1 cellular context compared by ENCODE assay signal in the genomic region with DNA sequence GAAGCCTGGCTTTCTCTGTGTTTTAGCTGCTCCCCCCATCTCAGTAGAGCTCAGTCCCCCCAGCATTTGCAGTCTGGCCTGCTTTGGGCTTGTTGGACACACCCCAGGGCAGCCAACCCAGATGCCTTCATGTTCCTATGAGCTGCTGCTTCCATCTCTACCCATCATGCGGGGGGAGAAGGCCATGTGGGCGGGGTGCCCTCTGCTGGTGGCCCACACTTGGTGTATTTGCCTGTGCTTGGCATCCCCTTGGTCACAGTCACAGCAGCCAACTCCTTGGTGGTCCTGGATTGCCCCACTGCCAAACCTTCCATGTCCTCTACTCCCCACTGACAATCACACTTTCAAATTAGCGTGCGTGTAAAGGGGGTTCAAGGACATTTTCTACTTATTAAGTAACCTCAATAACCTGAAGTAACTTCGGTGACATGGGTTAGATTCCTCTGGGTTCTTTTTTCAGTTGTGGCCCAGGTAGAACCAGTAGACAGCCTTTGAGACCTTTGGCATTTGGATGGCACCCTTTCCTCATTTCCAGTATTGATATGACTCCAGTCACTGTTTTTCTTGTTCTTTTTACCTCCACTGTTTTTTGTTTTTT.
TF ChIP-seq lines count a peak whose summit lies in the region.

No MANE protein-coding gene starts in this region.

TF ChIP-seq in K562, 482 proteins besides CTCF, POLR2A, EP300 and RAD21 (continued from another document):
- TF ChIP-seq, protein P1, sequence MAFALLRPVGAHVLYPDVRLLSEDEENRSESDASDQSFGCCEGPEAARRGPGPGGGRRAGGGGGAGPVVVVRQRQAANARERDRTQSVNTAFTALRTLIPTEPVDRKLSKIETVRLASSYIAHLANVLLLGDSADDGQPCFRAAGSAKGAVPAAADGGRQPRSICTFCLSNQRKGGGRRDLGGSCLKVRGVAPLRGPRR (CRISPR knock-in tag; IDR thresholded peaks at IDR 0.05), result no peak
- no peak for TF ChIP-seq TOE1 (IDR thresholded peaks at IDR 0.05; ENCODE audit: borderline replicate concordance)
- TF ChIP-seq TOE1 (CRISPR knock-in tag; IDR thresholded peaks at IDR 0.05; ENCODE audit: borderline replicate concordance, low read depth), result no peak
- TF ChIP-seq KDM4B (IDR thresholded peaks at IDR 0.05; ENCODE audit: borderline replicate concordance in 2 of 2, low read depth in 1 of 2), result no peak
- TF ChIP-seq ZNF197 (CRISPR knock-in tag; IDR thresholded peaks at IDR 0.05; ENCODE audit: low read depth), result no peak
- no peak for TF ChIP-seq ZNF431 (CRISPR knock-in tag; IDR thresholded peaks at IDR 0.05)
- TF ChIP-seq RBM15 (IDR thresholded peaks at IDR 0.05; ENCODE audit: insufficient read depth, low read length), result no peak
- TF ChIP-seq ATF2 (CRISPR knock-in tag; IDR thresholded peaks at IDR 0.05), result no peak
- no peak for TF ChIP-seq RHOXF2B (CRISPR knock-in tag; conservative IDR thresholded peaks at IDR 0.05)
- TF ChIP-seq, protein P2, sequence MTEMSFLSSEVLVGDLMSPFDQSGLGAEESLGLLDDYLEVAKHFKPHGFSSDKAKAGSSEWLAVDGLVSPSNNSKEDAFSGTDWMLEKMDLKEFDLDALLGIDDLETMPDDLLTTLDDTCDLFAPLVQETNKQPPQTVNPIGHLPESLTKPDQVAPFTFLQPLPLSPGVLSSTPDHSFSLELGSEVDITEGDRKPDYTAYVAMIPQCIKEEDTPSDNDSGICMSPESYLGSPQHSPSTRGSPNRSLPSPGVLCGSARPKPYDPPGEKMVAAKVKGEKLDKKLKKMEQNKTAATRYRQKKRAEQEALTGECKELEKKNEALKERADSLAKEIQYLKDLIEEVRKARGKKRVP (CRISPR knock-in tag; IDR thresholded peaks at IDR 0.05), result no peak
- no peak for TF ChIP-seq TBL1XR1 (IDR thresholded peaks at IDR 0.05; ENCODE audit: low read length in 2 of 2)
- TF ChIP-seq TRIM24 (IDR thresholded peaks at IDR 0.05), result no peak
- no peak for TF ChIP-seq CCNT2 (IDR thresholded peaks at IDR 0.05; ENCODE audit: borderline replicate concordance, extremely low read depth, insufficient read length, low read depth, low read length)
- no peak for TF ChIP-seq ZNF764 (CRISPR knock-in tag; IDR thresholded peaks at IDR 0.05; ENCODE audit: low read depth)
- 0 out of 2 replicates have a peak, but pooled peaks have one; percentile 37 for TF ChIP-seq MYNN (IDR thresholded peaks at IDR 0.05)
- TF ChIP-seq MYNN (CRISPR knock-in tag; IDR thresholded peaks at IDR 0.05), result no peak
- TF ChIP-seq, protein P3, sequence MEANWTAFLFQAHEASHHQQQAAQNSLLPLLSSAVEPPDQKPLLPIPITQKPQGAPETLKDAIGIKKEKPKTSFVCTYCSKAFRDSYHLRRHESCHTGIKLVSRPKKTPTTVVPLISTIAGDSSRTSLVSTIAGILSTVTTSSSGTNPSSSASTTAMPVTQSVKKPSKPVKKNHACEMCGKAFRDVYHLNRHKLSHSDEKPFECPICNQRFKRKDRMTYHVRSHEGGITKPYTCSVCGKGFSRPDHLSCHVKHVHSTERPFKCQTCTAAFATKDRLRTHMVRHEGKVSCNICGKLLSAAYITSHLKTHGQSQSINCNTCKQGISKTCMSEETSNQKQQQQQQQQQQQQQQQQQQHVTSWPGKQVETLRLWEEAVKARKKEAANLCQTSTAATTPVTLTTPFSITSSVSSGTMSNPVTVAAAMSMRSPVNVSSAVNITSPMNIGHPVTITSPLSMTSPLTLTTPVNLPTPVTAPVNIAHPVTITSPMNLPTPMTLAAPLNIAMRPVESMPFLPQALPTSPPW (CRISPR knock-in tag; IDR thresholded peaks at IDR 0.05), result peak; percentile 66
- no peak for TF ChIP-seq ETV5 (CRISPR knock-in tag; IDR thresholded peaks at IDR 0.05; ENCODE audit: low read depth)
- TF ChIP-seq HES1 (IDR thresholded peaks at IDR 0.05; ENCODE audit: low read depth), result no peak
- no peak for TF ChIP-seq BACH1 (tag; IDR thresholded peaks at IDR 0.05)
- no peak for TF ChIP-seq FOXK2 (conservative IDR thresholded peaks at IDR 0.05 in 1 of 2, IDR thresholded peaks at IDR 0.05 in 1 of 2; ENCODE audit: low read depth in 2 of 2)
- no peak for TF ChIP-seq POLR3A (IDR thresholded peaks at IDR 0.05; ENCODE audit: borderline replicate concordance, extremely low read depth, insufficient read depth, insufficient read length)
- TF ChIP-seq KAT2B (IDR thresholded peaks at IDR 0.05; ENCODE audit: low read depth, low read length), result no peak
- TF ChIP-seq POLR3G (IDR thresholded peaks at IDR 0.05; ENCODE audit: extremely low read depth, insufficient read length, insufficient replicate concordance), result no peak
- TF ChIP-seq FUS (optimal IDR thresholded peaks at IDR 0.05; ENCODE audit: low read depth, low read length), result no peak
- TF ChIP-seq PURB (CRISPR knock-in tag; IDR thresholded peaks at IDR 0.05; ENCODE audit: low read depth), result no peak
- TF ChIP-seq, protein P4, sequence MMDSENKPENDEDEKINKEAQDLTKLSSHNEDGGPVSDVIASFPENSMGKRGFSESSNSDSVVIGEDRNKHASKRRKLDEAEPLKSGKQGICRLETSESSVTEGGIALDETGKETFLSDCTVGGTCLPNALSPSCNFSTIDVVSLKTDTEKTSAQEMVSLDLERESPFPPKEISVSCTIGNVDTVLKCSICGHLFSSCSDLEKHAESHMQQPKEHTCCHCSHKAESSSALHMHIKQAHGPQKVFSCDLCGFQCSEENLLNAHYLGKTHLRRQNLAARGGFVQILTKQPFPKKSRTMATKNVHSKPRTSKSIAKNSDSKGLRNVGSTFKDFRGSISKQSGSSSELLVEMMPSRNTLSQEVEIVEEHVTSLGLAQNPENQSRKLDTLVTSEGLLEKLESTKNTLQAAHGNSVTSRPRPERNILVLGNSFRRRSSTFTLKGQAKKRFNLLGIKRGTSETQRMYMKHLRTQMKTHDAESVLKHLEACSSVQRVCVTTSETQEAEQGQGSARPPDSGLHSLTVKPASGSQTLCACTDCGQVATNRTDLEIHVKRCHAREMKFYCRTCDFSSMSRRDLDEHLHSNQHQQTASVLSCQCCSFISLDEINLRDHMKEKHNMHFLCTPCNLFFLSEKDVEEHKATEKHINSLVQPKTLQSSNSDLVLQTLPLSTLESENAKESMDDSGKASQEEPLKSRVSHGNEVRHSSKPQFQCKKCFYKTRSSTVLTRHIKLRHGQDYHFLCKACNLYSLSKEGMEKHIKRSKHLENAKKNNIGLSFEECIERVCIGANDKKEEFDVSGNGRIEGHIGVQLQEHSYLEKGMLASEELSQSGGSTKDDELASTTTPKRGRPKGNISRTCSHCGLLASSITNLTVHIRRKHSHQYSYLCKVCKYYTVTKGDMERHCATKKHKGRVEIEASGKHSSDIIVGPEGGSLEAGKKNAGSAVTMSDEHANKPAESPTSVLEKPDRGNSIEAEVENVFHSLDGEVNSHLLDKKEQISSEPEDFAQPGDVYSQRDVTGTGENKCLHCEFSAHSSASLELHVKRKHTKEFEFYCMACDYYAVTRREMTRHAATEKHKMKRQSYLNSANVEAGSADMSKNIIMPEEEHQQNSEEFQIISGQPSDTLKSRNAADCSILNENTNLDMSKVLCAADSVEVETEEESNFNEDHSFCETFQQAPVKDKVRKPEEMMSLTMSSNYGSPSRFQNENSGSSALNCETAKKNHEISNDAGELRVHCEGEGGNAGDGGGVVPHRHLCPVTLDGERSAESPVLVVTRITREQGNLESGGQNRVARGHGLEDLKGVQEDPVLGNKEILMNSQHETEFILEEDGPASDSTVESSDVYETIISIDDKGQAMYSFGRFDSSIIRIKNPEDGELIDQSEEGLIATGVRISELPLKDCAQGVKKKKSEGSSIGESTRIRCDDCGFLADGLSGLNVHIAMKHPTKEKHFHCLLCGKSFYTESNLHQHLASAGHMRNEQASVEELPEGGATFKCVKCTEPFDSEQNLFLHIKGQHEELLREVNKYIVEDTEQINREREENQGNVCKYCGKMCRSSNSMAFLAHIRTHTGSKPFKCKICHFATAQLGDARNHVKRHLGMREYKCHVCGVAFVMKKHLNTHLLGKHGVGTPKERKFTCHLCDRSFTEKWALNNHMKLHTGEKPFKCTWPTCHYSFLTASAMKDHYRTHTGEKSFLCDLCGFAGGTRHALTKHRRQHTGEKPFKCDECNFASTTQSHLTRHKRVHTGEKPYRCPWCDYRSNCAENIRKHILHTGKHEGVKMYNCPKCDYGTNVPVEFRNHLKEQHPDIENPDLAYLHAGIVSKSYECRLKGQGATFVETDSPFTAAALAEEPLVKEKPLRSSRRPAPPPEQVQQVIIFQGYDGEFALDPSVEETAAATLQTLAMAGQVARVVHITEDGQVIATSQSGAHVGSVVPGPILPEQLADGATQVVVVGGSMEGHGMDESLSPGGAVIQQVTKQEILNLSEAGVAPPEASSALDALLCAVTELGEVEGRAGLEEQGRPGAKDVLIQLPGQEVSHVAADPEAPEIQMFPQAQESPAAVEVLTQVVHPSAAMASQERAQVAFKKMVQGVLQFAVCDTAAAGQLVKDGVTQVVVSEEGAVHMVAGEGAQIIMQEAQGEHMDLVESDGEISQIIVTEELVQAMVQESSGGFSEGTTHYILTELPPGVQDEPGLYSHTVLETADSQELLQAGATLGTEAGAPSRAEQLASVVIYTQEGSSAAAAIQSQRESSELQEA (IDR thresholded peaks at IDR 0.05; ENCODE audit: low read depth), result no peak
- TF ChIP-seq MAZ (CRISPR knock-in tag; conservative IDR thresholded peaks at IDR 0.05 in 1 of 2, IDR thresholded peaks at IDR 0.05 in 1 of 2), result 0 out of 4 replicates have a peak, but pooled peaks of 1 of the 2 experiments have one; percentile 21
- TF ChIP-seq XRCC3 (IDR thresholded peaks at IDR 0.05), result no peak
- TF ChIP-seq TRIM28 (IDR thresholded peaks at IDR 0.05), result no peak
- TF ChIP-seq, protein P5, sequence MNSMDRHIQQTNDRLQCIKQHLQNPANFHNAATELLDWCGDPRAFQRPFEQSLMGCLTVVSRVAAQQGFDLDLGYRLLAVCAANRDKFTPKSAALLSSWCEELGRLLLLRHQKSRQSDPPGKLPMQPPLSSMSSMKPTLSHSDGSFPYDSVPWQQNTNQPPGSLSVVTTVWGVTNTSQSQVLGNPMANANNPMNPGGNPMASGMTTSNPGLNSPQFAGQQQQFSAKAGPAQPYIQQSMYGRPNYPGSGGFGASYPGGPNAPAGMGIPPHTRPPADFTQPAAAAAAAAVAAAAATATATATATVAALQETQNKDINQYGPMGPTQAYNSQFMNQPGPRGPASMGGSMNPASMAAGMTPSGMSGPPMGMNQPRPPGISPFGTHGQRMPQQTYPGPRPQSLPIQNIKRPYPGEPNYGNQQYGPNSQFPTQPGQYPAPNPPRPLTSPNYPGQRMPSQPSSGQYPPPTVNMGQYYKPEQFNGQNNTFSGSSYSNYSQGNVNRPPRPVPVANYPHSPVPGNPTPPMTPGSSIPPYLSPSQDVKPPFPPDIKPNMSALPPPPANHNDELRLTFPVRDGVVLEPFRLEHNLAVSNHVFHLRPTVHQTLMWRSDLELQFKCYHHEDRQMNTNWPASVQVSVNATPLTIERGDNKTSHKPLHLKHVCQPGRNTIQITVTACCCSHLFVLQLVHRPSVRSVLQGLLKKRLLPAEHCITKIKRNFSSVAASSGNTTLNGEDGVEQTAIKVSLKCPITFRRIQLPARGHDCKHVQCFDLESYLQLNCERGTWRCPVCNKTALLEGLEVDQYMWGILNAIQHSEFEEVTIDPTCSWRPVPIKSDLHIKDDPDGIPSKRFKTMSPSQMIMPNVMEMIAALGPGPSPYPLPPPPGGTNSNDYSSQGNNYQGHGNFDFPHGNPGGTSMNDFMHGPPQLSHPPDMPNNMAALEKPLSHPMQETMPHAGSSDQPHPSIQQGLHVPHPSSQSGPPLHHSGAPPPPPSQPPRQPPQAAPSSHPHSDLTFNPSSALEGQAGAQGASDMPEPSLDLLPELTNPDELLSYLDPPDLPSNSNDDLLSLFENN (IDR thresholded peaks at IDR 0.05; ENCODE audit: low read depth in 2 of 2, low read length in 2 of 2), result 0 out of 4 replicates have a peak, but pooled peaks of 1 of the 2 experiments have one; percentile 13
- TF ChIP-seq MYBL2 (IDR thresholded peaks at IDR 0.05; ENCODE audit: low read depth), result no peak
- TF ChIP-seq MYBL2 (CRISPR knock-in tag; IDR thresholded peaks at IDR 0.05; ENCODE audit: borderline replicate concordance), result no peak
- no peak for TF ChIP-seq MEF2A (IDR thresholded peaks at IDR 0.05; ENCODE audit: control insufficient read depth, low read depth, low read length)
